Comparison of ENCODE assay signal across 8 cellular contexts in genomic region chrX:55489315-55490009, GRCh38.
DNase-seq lines count a peak whose midpoint lies in the region; ATAC-seq and TF ChIP-seq lines count a peak whose summit lies in the region.

Gene USP51, minus strand, starts transcription at chrX:55489848. Its CDS starts 909 bp downstream, at chrX:55488939.

- no peak; the same call in 1 of the 2 replicates for TF ChIP-seq CTCF in AG10803 (conservative IDR thresholded peaks at IDR 0.05; ENCODE audit: low read length)
- no peak for TF ChIP-seq CTCF in brain microvascular endothelial cell (IDR thresholded peaks at IDR 0.05; ENCODE audit: low read depth, low read length, missing control alignments)

- peaks cover 6% of the 10 kb centered on the region for H3K4me1 ChIP-seq in iPS-18a (ENCODE audit: control insufficient read depth, low read depth, low read length)

- peak within 1 kb of the TSS; percentile 79 for H3K9ac ChIP-seq in iPS-18a (ENCODE audit: low read length)

- H3K27me3 ChIP-seq in brain microvascular endothelial cell (replicated peaks): no peaks in the 10 kb centered on the region
- no peaks in the 10 kb centered on the region for H3K27me3 ChIP-seq in iPS-18a (ENCODE audit: control insufficient read depth, insufficient read depth, low read length)

- H3K27ac ChIP-seq in brain microvascular endothelial cell (peak within 1 kb of the TSS; percentile 48), iPS-18a (ENCODE audit: low read length) (peak within 1 kb of the TSS; percentile 30)

- in situ Hi-C loops in brain microvascular endothelial cell (cut with HindIII; ENCODE audit: low pct_ligation_motif_present, low sequenced_read_pairs): no loop called here

- ATAC-seq in GM18517 (IDR thresholded peaks at IDR 0.05; ENCODE audit: unreplicated experiment): peak; percentile 40
- peak; percentile 25 for ATAC-seq in HG03039 (IDR thresholded peaks at IDR 0.05; ENCODE audit: unreplicated experiment)

- peaks cover 11% of the 10 kb centered on the region for H3K9me3 ChIP-seq in iPS-18a (ENCODE audit: control insufficient read depth, low read depth, low read length)

- DNase-seq in AG10803 (ENCODE audit: low read depth): peak; percentile 10
- peak; percentile 30 for DNase-seq in RPMI8226
- DNase-seq in brain microvascular endothelial cell: peak; percentile 9
- DNase-seq in skeletal muscle cell (ENCODE audit: low read depth): no peak
- DNase-seq in T-helper 9 cell: no peak

- H3K4me3 ChIP-seq in AG10803 (ENCODE audit: low read length): peak within 1 kb of the TSS; percentile 73
- peak within 1 kb of the TSS; percentile 66 for H3K4me3 ChIP-seq in brain microvascular endothelial cell (ENCODE audit: low read depth, low read length)
- H3K4me3 ChIP-seq in iPS-18a (ENCODE audit: low read length): peak within 1 kb of the TSS; percentile 82
- H3K4me3 ChIP-seq in skeletal muscle cell (ENCODE audit: low read depth, low read length): peak within 1 kb of the TSS; percentile 64

- H3K36me3 ChIP-seq in brain microvascular endothelial cell (replicated peaks) (no peaks in the 10 kb centered on the region), iPS-18a (ENCODE audit: control insufficient read depth, low read depth, low read length) (no peaks in the 10 kb centered on the region)

Comparison
In these comparisons a context has a peak if more than half of its experiments do, and no peak if none do; other contexts are left out.
1. DNase-seq: peak in AG10803 (single experiment), RPMI8226 (single experiment) and brain microvascular endothelial cell (single experiment); none in skeletal muscle cell (single experiment) and T-helper 9 cell (single experiment).
2. Peak in every context shown above with its lines, with median percentiles within 50 percentile points of each other: H3K4me3 ChIP-seq.